ENCODE assay signal across 13 cellular contexts in genomic region chr5:114255275-114255674, GRCh38.
DNase-seq lines count a peak whose midpoint lies in the region; ATAC-seq and TF ChIP-seq lines count a peak whose summit lies in the region.
"Had no signal": no experiment of that assay in that cellular context is flagged by ENCODE, and none has a peak within 500 bp of the region (broad histone marks: within the 10 kb centered on the region; RNA-seq: fewer than 3 reads in every experiment).

No MANE protein-coding gene starts in this region.

- H3K27ac Mint-ChIP-seq in HFFc6 (peak overlapping the region; percentile 81; the same call in 1 of the 2 replicates), WTC11 (no peak overlapping the region), neural progenitor cell (no peak overlapping the region)
- no peak overlapping the region for H3K27ac Mint-ChIP-seq in natural killer cell treated with Interleukin-12 subunit alpha and Interleukin-12 subunit beta and Interleukin-15 and Interleukin-18, amount 100 ng/mL, for 72 hours
- H3K27ac Mint-ChIP-seq: CD4-positive, CD25-positive, alpha-beta regulatory T cell had no signal

- peak overlapping the region; percentile 17; the same call in 1 of the 2 replicates for H3K4me3 ChIP-seq in iPS-20b (ENCODE audit: low read length)
- no peak overlapping the region for H3K4me3 ChIP-seq in neural progenitor cell
- H3K4me3 ChIP-seq in BE2C (ENCODE audit: low read depth, low read length), result no peak overlapping the region
- H3K4me3 ChIP-seq: BLaER1 treated with 17β-estradiol and CSF1 and Interleukin-3, amounts not matched to agents 10 nM and 100 nM; HAP-1 had no signal

- no peak overlapping the region for H3K27ac ChIP-seq in iPS-20b (ENCODE audit: low read length)
- H3K27ac ChIP-seq in neural progenitor cell, result no peak overlapping the region
- H3K27ac ChIP-seq: BLaER1 treated with 17β-estradiol and CSF1 and Interleukin-3, amounts not matched to agents 10 nM and 100 nM had no signal

- H3K27me3 Mint-ChIP-seq in HFFc6 (ENCODE audit: insufficient read depth) (no peaks in the 10 kb centered on the region), WTC11 (ENCODE audit: low read depth) (no peaks in the 10 kb centered on the region), neural progenitor cell (ENCODE audit: insufficient read depth, low read depth) (no peaks in the 10 kb centered on the region)
- no peaks in the 10 kb centered on the region for H3K27me3 Mint-ChIP-seq in natural killer cell treated with Interleukin-12 subunit alpha and Interleukin-12 subunit beta and Interleukin-15 and Interleukin-18, amount 100 ng/mL, for 72 hours
- H3K27me3 Mint-ChIP-seq: CD4-positive, CD25-positive, alpha-beta regulatory T cell had no signal

- ATAC-seq in WTC11, result peak; percentile 82
- ATAC-seq in natural killer cell treated with Interleukin-12 subunit alpha and Interleukin-12 subunit beta and Interleukin-15 and Interleukin-18, amount 100 ng/mL, for 72 hours, result no peak
- ATAC-seq: HepG2 had no signal

- no peaks in the 10 kb centered on the region for H4K20me1 ChIP-seq in neural progenitor cell (ENCODE audit: low read depth)
- H4K20me1 ChIP-seq: BLaER1 treated with 17β-estradiol and CSF1 and Interleukin-3, amounts not matched to agents 10 nM and 100 nM had no signal

- no peaks in the 10 kb centered on the region for H3K79me2 ChIP-seq in neural progenitor cell (ENCODE audit: low read depth)

- POLR2A ChIA-PET in WTC11 (lab: Charles Lee), result no interaction called here

- no peak overlapping the region for H2AFZ ChIP-seq in neural progenitor cell (replicated peaks)

- H3K27me3 ChIP-seq in iPS-20b (ENCODE audit: insufficient read depth, low read length) (no peaks in the 10 kb centered on the region), neural progenitor cell (no peaks in the 10 kb centered on the region), BE2C (no peaks in the 10 kb centered on the region)
- H3K27me3 ChIP-seq: BLaER1 treated with 17β-estradiol and CSF1 and Interleukin-3, amounts not matched to agents 10 nM and 100 nM had no signal

- peak overlapping the region; percentile 39 for H3K4me2 ChIP-seq in neural progenitor cell
- H3K4me2 ChIP-seq: BLaER1 treated with 17β-estradiol and CSF1 and Interleukin-3, amounts not matched to agents 10 nM and 100 nM had no signal

- H3K36me3 ChIP-seq in iPS-20b (ENCODE audit: insufficient read depth, low read depth, low read length) (no peaks in the 10 kb centered on the region), neural progenitor cell (no peaks in the 10 kb centered on the region), BE2C (no peaks in the 10 kb centered on the region)
- H3K36me3 ChIP-seq: BLaER1 treated with 17β-estradiol and CSF1 and Interleukin-3, amounts not matched to agents 10 nM and 100 nM; HAP-1 had no signal

- no peaks in the 10 kb centered on the region for H3K9me3 Mint-ChIP-seq in HFFc6
- peaks cover 4% of the 10 kb centered on the region; the same call in 1 of the 2 replicates for H3K9me3 Mint-ChIP-seq in WTC11
- H3K9me3 Mint-ChIP-seq in neural progenitor cell, result no peaks in the 10 kb centered on the region
- peaks cover 24% of the 10 kb centered on the region for H3K9me3 Mint-ChIP-seq in natural killer cell treated with Interleukin-12 subunit alpha and Interleukin-12 subunit beta and Interleukin-15 and Interleukin-18, amount 100 ng/mL, for 72 hours

- CTCF ChIA-PET in WTC11 (lab: Charles Lee), result no interaction called here

- DNase-seq in HFFc6 (no peak), WTC11 (ENCODE audit: low spot score) (no peak), neural progenitor cell (ENCODE audit: low spot score) (peak; percentile 69), BE2C (no peak), A172 (ENCODE audit: low spot score) (no peak)
- no peak for DNase-seq in natural killer cell treated with Interleukin-12 subunit alpha and Interleukin-12 subunit beta and Interleukin-15 and Interleukin-18, amount 100 ng/mL, for 72 hours (ENCODE audit: low spot score)
- DNase-seq: AML-193; CD4-positive, CD25-positive, alpha-beta regulatory T cell; GOT3 had no signal

- H3K9me3 ChIP-seq in iPS-20b (ENCODE audit: insufficient read depth, low read depth, low read length) (no peaks in the 10 kb centered on the region), neural progenitor cell (ENCODE audit: low read depth) (no peaks in the 10 kb centered on the region), BE2C (no peaks in the 10 kb centered on the region)
- H3K9me3 ChIP-seq: BLaER1 treated with 17β-estradiol and CSF1 and Interleukin-3, amounts not matched to agents 10 nM and 100 nM; HAP-1 had no signal

- H3K4me1 ChIP-seq in iPS-20b (ENCODE audit: insufficient read depth, low read length) (peaks cover 4% of the 10 kb centered on the region; the same call in 1 of the 2 replicates), neural progenitor cell (peaks cover 12% of the 10 kb centered on the region), BE2C (no peaks in the 10 kb centered on the region)
- H3K4me1 ChIP-seq: BLaER1 treated with 17β-estradiol and CSF1 and Interleukin-3, amounts not matched to agents 10 nM and 100 nM; HAP-1 had no signal

- H3K4me3 Mint-ChIP-seq in HFFc6 (no peak overlapping the region; the same call in 1 of the 2 replicates), WTC11 (no peak overlapping the region), neural progenitor cell (no peak overlapping the region)
- no peak overlapping the region for H3K4me3 Mint-ChIP-seq in natural killer cell treated with Interleukin-12 subunit alpha and Interleukin-12 subunit beta and Interleukin-15 and Interleukin-18, amount 100 ng/mL, for 72 hours
- H3K4me3 Mint-ChIP-seq: CD4-positive, CD25-positive, alpha-beta regulatory T cell had no signal

- H3F3A ChIP-seq in neural progenitor cell (ENCODE audit: low read depth), result peaks cover 5% of the 10 kb centered on the region

- TF ChIP-seq CTCF in HFFc6 (IDR thresholded peaks at IDR 0.05) (no peak), WTC11 (IDR thresholded peaks at IDR 0.05) (no peak), neural progenitor cell (IDR thresholded peaks at IDR 0.05) (no peak), BE2C (IDR thresholded peaks at IDR 0.05; ENCODE audit: low read depth, low read length) (no peak)

- H3K4me1 Mint-ChIP-seq in HFFc6 (ENCODE audit: low read depth) (peaks cover 93% of the 10 kb centered on the region), WTC11 (peaks cover 18% of the 10 kb centered on the region), neural progenitor cell (peaks cover 16% of the 10 kb centered on the region)
- no peaks in the 10 kb centered on the region for H3K4me1 Mint-ChIP-seq in natural killer cell treated with Interleukin-12 subunit alpha and Interleukin-12 subunit beta and Interleukin-15 and Interleukin-18, amount 100 ng/mL, for 72 hours (ENCODE audit: low read depth in 2 of 2)
- H3K4me1 Mint-ChIP-seq: CD4-positive, CD25-positive, alpha-beta regulatory T cell had no signal

- H3K9ac ChIP-seq in iPS-20b (ENCODE audit: low read depth, low read length) (no peak overlapping the region), neural progenitor cell (no peak overlapping the region)
- H3K9ac ChIP-seq: BLaER1 treated with 17β-estradiol and CSF1 and Interleukin-3, amounts not matched to agents 10 nM and 100 nM had no signal

- peaks cover 47% of the 10 kb centered on the region for H3K36me3 Mint-ChIP-seq in HFFc6 (ENCODE audit: low read depth)
- no peaks in the 10 kb centered on the region for H3K36me3 Mint-ChIP-seq in WTC11
- H3K36me3 Mint-ChIP-seq in neural progenitor cell, result no peaks in the 10 kb centered on the region
- peaks cover 6% of the 10 kb centered on the region for H3K36me3 Mint-ChIP-seq in natural killer cell treated with Interleukin-12 subunit alpha and Interleukin-12 subunit beta and Interleukin-15 and Interleukin-18, amount 100 ng/mL, for 72 hours
- H3K36me3 Mint-ChIP-seq: CD4-positive, CD25-positive, alpha-beta regulatory T cell had no signal

TF ChIP-seq in WTC11, 78 proteins besides CTCF, POLR2A, EP300 and RAD21:
- no peak for TF ChIP-seq ZNF416 (CRISPR knock-in tag; IDR thresholded peaks at IDR 0.05)
- no peak for TF ChIP-seq OVOL2 (CRISPR knock-in tag; IDR thresholded peaks at IDR 0.05; ENCODE audit: borderline replicate concordance)
- no peak for TF ChIP-seq MXD4 (CRISPR knock-in tag; IDR thresholded peaks at IDR 0.05; ENCODE audit: borderline replicate concordance)
- no peak for TF ChIP-seq EMX1 (CRISPR knock-in tag; IDR thresholded peaks at IDR 0.05)
- TF ChIP-seq TEAD1 (CRISPR knock-in tag; IDR thresholded peaks at IDR 0.05), result no peak
- no peak for TF ChIP-seq ELF4 (CRISPR knock-in tag; IDR thresholded peaks at IDR 0.05; ENCODE audit: low read depth)
- TF ChIP-seq ZMAT4 (CRISPR knock-in tag; IDR thresholded peaks at IDR 0.05), result no peak
- TF ChIP-seq TEAD4 (CRISPR knock-in tag; IDR thresholded peaks at IDR 0.05), result no peak
TF ChIP-seq in WTC11: peak in this region for 0.
